Comparison of ENCODE assay signal across 8 cellular contexts in genomic region chr17:75113798-75114551, GRCh38. TPM values are rescaled to one million over a fixed set of nuclear protein-coding genes. Genes with fewer than 3 reads are reported as not detected.
DNase-seq lines count a peak whose midpoint lies in the region; ATAC-seq, FAIRE-seq and TF ChIP-seq lines count a peak whose summit lies in the region.

No MANE protein-coding gene starts in this region.

- H4K20me1 ChIP-seq in H1 (replicated peaks in 1 of 2; ENCODE audit: control insufficient read depth in 1 of 2, insufficient read depth in 2 of 2, low read length in 2 of 2): no peaks in the 10 kb centered on the region

- H3K36me3 ChIP-seq in H1 (ENCODE audit: control insufficient read depth in 2 of 4, insufficient read depth in 4 of 4, low read length in 3 of 4): no peaks in the 10 kb centered on the region

- no peak overlapping the region for H3K4ac ChIP-seq in H1 (replicated peaks; ENCODE audit: insufficient read length, low read depth, low read length)

- no peak overlapping the region for H3K14ac ChIP-seq in H1 (ENCODE audit: insufficient read length)

- no peaks in the 10 kb centered on the region for H3K9me3 Mint-ChIP-seq in mesothelial cell of epicardium

- no peak overlapping the region for H4K5ac ChIP-seq in H1 (ENCODE audit: insufficient read length, low read depth, low read length)

- H3K9me3 ChIP-seq in H1 (ENCODE audit: insufficient read depth in 2 of 2, low read depth in 1 of 2, low read length in 1 of 2): no peaks in the 10 kb centered on the region

- no peak overlapping the region for H2BK15ac ChIP-seq in H1 (ENCODE audit: low read length)

- H3K56ac ChIP-seq in H1 (replicated peaks; ENCODE audit: insufficient read length, low read depth, low read length): no peak overlapping the region

- no peaks in the 10 kb centered on the region for H3K27me3 ChIP-seq in H1 (replicated peaks in 1 of 4; ENCODE audit: control insufficient read depth in 3 of 4, extremely low read depth in 1 of 4, insufficient read depth in 3 of 4, low read length in 3 of 4)

- peak; percentile 85 for DNase-seq in GM10248 (ENCODE audit: extremely low spot score)
- DNase-seq in HUDEP-2 (lab: John Stamatoyannopoulos, UW; ENCODE audit: unreplicated experiment in 76 of 76): peak in 73 of 76 experiments; percentile 44 to 96 (median 83)
- DNase-seq in NK-92 (lab: John Stamatoyannopoulos, UW; ENCODE audit: unreplicated experiment): peak; percentile 47
- DNase-seq in activated CD8-positive, alpha-beta memory T cell treated with anti-CD3 and anti-CD28 coated beads for 1 hour (ENCODE audit: extremely low read depth in 1 of 2, low read depth in 1 of 2): peak; percentile 81 to 86
- peak; percentile 67 to 90 for DNase-seq in H1 (ENCODE audit: low read depth in 1 of 2, low spot score in 2 of 2)
- peak; percentile 68 to 88 for DNase-seq in mesothelial cell of epicardium (ENCODE audit: low spot score in 2 of 2, unreplicated experiment in 2 of 2)
- peak; percentile 75 for DNase-seq in stimulated activated CD8-positive, alpha-beta memory T cell treated with anti-CD3 and anti-CD28 coated beads, Interleukin-15, amount 100 ng/mL, for 24 hours (ENCODE audit: low read depth)

- POLR2A ChIA-PET in GM10248 (lab: Yijun Ruan, JAX): interaction anchor here (0.6 to 1.6 kb wide), 12 partner anchors 10 to 314 kb away, joined by 3 to 8 read pairs (median 4); partner anchors contain the start of genes JPT1, NT5C and SUMO2
- POLR2A ChIA-PET in H1 (lab: Charles Lee; ENCODE audit: partially characterized antibody): interaction anchor here (0.6 to 8.9 kb wide), 19 partner anchors 8 to 126 kb away, joined by 3 to 134 read pairs (median 4); partner anchors contain the start of genes JPT1, NT5C and SLC16A5

- peaks cover under 1% of the 10 kb centered on the region for H3K27me3 Mint-ChIP-seq in mesothelial cell of epicardium (ENCODE audit: low read depth)

- H3K27ac ChIP-seq in H1 (ENCODE audit: low read depth, low read length): no peak overlapping the region

- H2BK5ac ChIP-seq in H1 (ENCODE audit: low read depth, low read length): no peak overlapping the region

- TF ChIP-seq RAD21 in H1 (IDR thresholded peaks at IDR 0.05 in 1 of 2, conservative IDR thresholded peaks at IDR 0.05 in 1 of 2; ENCODE audit: low read depth in 2 of 2, low read length in 2 of 2): peak; percentile 83 to 91

- peaks cover 10% of the 10 kb centered on the region; the same call in 1 of the 2 replicates for H3K23me2 ChIP-seq in H1 (ENCODE audit: low read depth, low read length)

- TF ChIP-seq CTCF in GM10248 (IDR thresholded peaks at IDR 0.05; ENCODE audit: control extremely low read depth, extremely low read depth, low read depth, missing control alignments) (peak; percentile 91), H1 (IDR thresholded peaks at IDR 0.05; ENCODE audit: control extremely low read depth in 1 of 3, insufficient read depth in 1 of 3, low read depth in 1 of 3, low read length in 3 of 3) (peak; percentile 88 to 95 (median 94)), mesothelial cell of epicardium (IDR thresholded peaks at IDR 0.05; ENCODE audit: unreplicated experiment) (peak; percentile 96)

- no peak for TF ChIP-seq EP300 in H1 (IDR thresholded peaks at IDR 0.05; ENCODE audit: borderline replicate concordance in 1 of 2, low read depth in 2 of 2, low read length in 2 of 2)

- no peak overlapping the region for H2BK120ac ChIP-seq in H1 (replicated peaks; ENCODE audit: low read depth, low read length)

- no peak overlapping the region; the same call in 1 of the 2 replicates for H3K18ac ChIP-seq in H1 (ENCODE audit: extremely low read depth, low read length)

- no peak overlapping the region for H2AK5ac ChIP-seq in H1 (ENCODE audit: low read depth, low read length)

- no peak overlapping the region for H3K23ac ChIP-seq in H1 (ENCODE audit: insufficient read length)

- peak; percentile 48 for FAIRE-seq in H1 (lab: Jason Lieb, UNC)

- H3K79me1 ChIP-seq in H1 (ENCODE audit: low read depth, low read length): peaks cover 5% of the 10 kb centered on the region; the same call in 1 of the 2 replicates

- no peak overlapping the region for H2AFZ ChIP-seq in H1 (ENCODE audit: low read length)

- H3K4me3 ChIP-seq in H1 (ENCODE audit: extremely low read depth in 1 of 4, insufficient read depth in 2 of 4, low read depth in 3 of 4, low read length in 4 of 4): no peak overlapping the region; a peak in 3 of 8 replicates

- no peak overlapping the region for H2BK20ac ChIP-seq in H1 (ENCODE audit: low read length)

- H3K79me2 ChIP-seq in H1 (ENCODE audit: control insufficient read depth in 1 of 2, insufficient read depth in 2 of 2, low read length in 2 of 2): peaks cover 0 to 3% of the 10 kb centered on the region in 2 experiments; a peak in 1 of 4 replicates

- CTCF ChIA-PET in GM10248 (lab: Yijun Ruan, JAX) (interaction anchor here (0.7 to 16.9 kb wide), 68 partner anchors 10 to 408 kb away, joined by 3 to 338 read pairs (median 6); partner anchors contain the start of genes ATP5PD, CDR2L, GGA3 and JPT1), H1 (lab: Charles Lee; ENCODE audit: partially characterized antibody) (interaction anchor here (0.5 to 9.6 kb wide), 66 partner anchors 9 to 516 kb away, joined by 3 to 239 read pairs (median 7); partner anchors contain the start of genes HID1, JPT1, MIF4GD and MRPL58)

- H4K8ac ChIP-seq in H1 (ENCODE audit: extremely low read depth, insufficient read depth, low read length): peak overlapping the region; percentile 45

- peaks cover 12% of the 10 kb centered on the region for H3K4me1 Mint-ChIP-seq in mesothelial cell of epicardium

- H2BK12ac ChIP-seq in H1 (ENCODE audit: low read depth, low read length): no peak overlapping the region

- ATAC-seq in HG03097 (IDR thresholded peaks at IDR 0.05; ENCODE audit: low FRiP score, unreplicated experiment): no peak

- H3K4me1 ChIP-seq in H1 (replicated peaks in 1 of 4; ENCODE audit: control insufficient read depth in 3 of 4, insufficient read depth in 4 of 4, low read length in 3 of 4): peaks cover 0 to 2% (median under 1%) of the 10 kb centered on the region in 4 experiments; a peak in 3 of 7 replicates

- peaks cover 9% of the 10 kb centered on the region for H3K36me3 Mint-ChIP-seq in mesothelial cell of epicardium

- peak overlapping the region in 1 of 2 experiments; percentile 47; a peak in 2 of 4 replicates for H3K4me2 ChIP-seq in H1 (ENCODE audit: insufficient read depth in 1 of 2, low read depth in 2 of 2, low read length in 2 of 2)

- peak overlapping the region; percentile 26 for H3K27ac Mint-ChIP-seq in mesothelial cell of epicardium

- H3K4me3 Mint-ChIP-seq in mesothelial cell of epicardium: peak overlapping the region; percentile 27

- no peak overlapping the region for H4K91ac ChIP-seq in H1 (replicated peaks; ENCODE audit: insufficient read length, low read length)

- no peak overlapping the region; a peak in 2 of 7 replicates for H3K9ac ChIP-seq in H1 (replicated peaks in 1 of 4; ENCODE audit: extremely low read depth in 1 of 4, low read depth in 3 of 4, low read length in 3 of 4)

- TF ChIP-seq POLR2A in H1 (IDR thresholded peaks at IDR 0.05; ENCODE audit: control extremely low read depth in 1 of 2, low read depth in 2 of 2, low read length in 2 of 2): no peak

- 51% methylated on average over 22 of the region's 22 CpGs; no CpG with 5 or more reads in 1 of the 2 experiments for WGBS in H1 (ENCODE audit: extremely low coverage in 1 of 2, insufficient coverage in 1 of 2, insufficient read length in 1 of 2, insufficient replicate concordance in 2 of 2, low coverage in 1 of 2, low lambda C conversion rate in 2 of 2, missing lambda C conversion rate in 1 of 2), 2 experiments

RNA-seq across cellular contexts. Expression of gene ARMC7, which starts 4.2 kb away (rescaled TPM):
- 13.6 TPM in 2 replicates for total RNA-seq in H1 (2021; fragmentation: NEBNext Ultra II Directional; extraction: Animal tissue kit (Norgen Biotek cat#: 25700))
- 9.8 and 12.4 TPM in 2 replicates for polyA plus RNA-seq in H1 (2011; rRNA removed)
- polyA plus RNA-seq in H1 (2011; cell fraction: cytosol; rRNA removed): 7.4 TPM
- polyA plus RNA-seq in H1 (2011; cell fraction: nucleus; rRNA removed): 12.7 TPM
- polyA plus RNA-seq in H1 (2012, experiment 1 of 2): 14.0 to 16.0 TPM (median 14.9 TPM) in 4 replicates
- 13.2 TPM for polyA plus RNA-seq in H1 (2012, experiment 2 of 2)
- polyA plus RNA-seq in H1 (2013, experiment 1 of 2): 8.2 TPM
- 7.8 TPM for polyA plus RNA-seq in H1 (2013, experiment 2 of 2)
- 12.2 and 13.7 TPM in 2 replicates for polyA minus RNA-seq in H1 (2011; rRNA and poly(A)+ RNA removed)
- polyA minus RNA-seq in H1 (2011; cell fraction: cytosol; rRNA and poly(A)+ RNA removed): 10.2 TPM
- 12.6 TPM for polyA minus RNA-seq in H1 (2011; cell fraction: nucleus; rRNA and poly(A)+ RNA removed)
- 11.3 to 12.0 TPM (median 11.4 TPM) in 3 replicates for total RNA-seq in mesothelial cell of epicardium

RNA-seq across cellular contexts. Expression of gene NT5C, which starts 17.6 kb away (rescaled TPM):
- 52.1 and 66.9 TPM in 2 replicates for total RNA-seq in H1 (2021; fragmentation: NEBNext Ultra II Directional; extraction: Animal tissue kit (Norgen Biotek cat#: 25700))
- 66.4 and 98.6 TPM in 2 replicates for polyA plus RNA-seq in H1 (2011; rRNA removed)
- 92.6 TPM for polyA plus RNA-seq in H1 (2011; cell fraction: cytosol; rRNA removed)
- polyA plus RNA-seq in H1 (2011; cell fraction: nucleus; rRNA removed): 145 TPM
- polyA plus RNA-seq in H1 (2012, experiment 1 of 2): 38.9 to 77.9 TPM (median 68.7 TPM) in 4 replicates
- 57.5 TPM for polyA plus RNA-seq in H1 (2012, experiment 2 of 2)
- polyA plus RNA-seq in H1 (2013, experiment 1 of 2): 69.7 TPM
- 60.6 TPM for polyA plus RNA-seq in H1 (2013, experiment 2 of 2)
- 12.1 and 14.9 TPM in 2 replicates for polyA minus RNA-seq in H1 (2011; rRNA and poly(A)+ RNA removed)
- polyA minus RNA-seq in H1 (2011; cell fraction: cytosol; rRNA and poly(A)+ RNA removed): 16.7 TPM
- 44.4 TPM for polyA minus RNA-seq in H1 (2011; cell fraction: nucleus; rRNA and poly(A)+ RNA removed)
- 44.3 to 51.0 TPM (median 46.8 TPM) in 3 replicates for total RNA-seq in mesothelial cell of epicardium

RNA-seq across cellular contexts. Expression of gene SLC16A5, which starts 26.2 kb away (rescaled TPM):
- 16.6 and 17.1 TPM in 2 replicates for total RNA-seq in H1 (2021; fragmentation: NEBNext Ultra II Directional; extraction: Animal tissue kit (Norgen Biotek cat#: 25700))
- 34.7 and 54.8 TPM in 2 replicates for polyA plus RNA-seq in H1 (2011; rRNA removed)
- polyA plus RNA-seq in H1 (2011; cell fraction: cytosol; rRNA removed): 28.9 TPM
- polyA plus RNA-seq in H1 (2011; cell fraction: nucleus; rRNA removed): 82.9 TPM
- polyA plus RNA-seq in H1 (2012, experiment 1 of 2): 14.3 to 26.5 TPM (median 20.8 TPM) in 4 replicates
- polyA plus RNA-seq in H1 (2012, experiment 2 of 2): 12.9 TPM
- 22.7 TPM for polyA plus RNA-seq in H1 (2013, experiment 1 of 2)
- 21.6 TPM for polyA plus RNA-seq in H1 (2013, experiment 2 of 2)
- polyA minus RNA-seq in H1 (2011; rRNA and poly(A)+ RNA removed): 15.2 and 17.8 TPM in 2 replicates
- 11.3 TPM for polyA minus RNA-seq in H1 (2011; cell fraction: cytosol; rRNA and poly(A)+ RNA removed)
- polyA minus RNA-seq in H1 (2011; cell fraction: nucleus; rRNA and poly(A)+ RNA removed): 24.1 TPM
- 46.4 to 49.5 TPM (median 46.9 TPM) in 3 replicates for total RNA-seq in mesothelial cell of epicardium

RNA-seq across cellular contexts. Expression of gene JPT1, which starts 40.3 kb away (rescaled TPM):
- 340 and 369 TPM in 2 replicates for total RNA-seq in H1 (2021; fragmentation: NEBNext Ultra II Directional; extraction: Animal tissue kit (Norgen Biotek cat#: 25700))
- polyA plus RNA-seq in H1 (2011; rRNA removed): 154 and 216 TPM in 2 replicates
- polyA plus RNA-seq in H1 (2011; cell fraction: cytosol; rRNA removed): 246 TPM
- 206 TPM for polyA plus RNA-seq in H1 (2011; cell fraction: nucleus; rRNA removed)
- polyA plus RNA-seq in H1 (2012, experiment 1 of 2): 377 to 556 TPM (median 531 TPM) in 4 replicates
- 362 TPM for polyA plus RNA-seq in H1 (2012, experiment 2 of 2)
- polyA plus RNA-seq in H1 (2013, experiment 1 of 2): 569 TPM
- 579 TPM for polyA plus RNA-seq in H1 (2013, experiment 2 of 2)
- polyA minus RNA-seq in H1 (2011; rRNA and poly(A)+ RNA removed): 42.8 and 65.0 TPM in 2 replicates
- 249 TPM for polyA minus RNA-seq in H1 (2011; cell fraction: cytosol; rRNA and poly(A)+ RNA removed)
- polyA minus RNA-seq in H1 (2011; cell fraction: nucleus; rRNA and poly(A)+ RNA removed): 83.5 TPM
- 121 to 132 TPM (median 124 TPM) in 3 replicates for total RNA-seq in mesothelial cell of epicardium
